25 cellular contexts compared by ENCODE assay signal in the genomic region with DNA sequence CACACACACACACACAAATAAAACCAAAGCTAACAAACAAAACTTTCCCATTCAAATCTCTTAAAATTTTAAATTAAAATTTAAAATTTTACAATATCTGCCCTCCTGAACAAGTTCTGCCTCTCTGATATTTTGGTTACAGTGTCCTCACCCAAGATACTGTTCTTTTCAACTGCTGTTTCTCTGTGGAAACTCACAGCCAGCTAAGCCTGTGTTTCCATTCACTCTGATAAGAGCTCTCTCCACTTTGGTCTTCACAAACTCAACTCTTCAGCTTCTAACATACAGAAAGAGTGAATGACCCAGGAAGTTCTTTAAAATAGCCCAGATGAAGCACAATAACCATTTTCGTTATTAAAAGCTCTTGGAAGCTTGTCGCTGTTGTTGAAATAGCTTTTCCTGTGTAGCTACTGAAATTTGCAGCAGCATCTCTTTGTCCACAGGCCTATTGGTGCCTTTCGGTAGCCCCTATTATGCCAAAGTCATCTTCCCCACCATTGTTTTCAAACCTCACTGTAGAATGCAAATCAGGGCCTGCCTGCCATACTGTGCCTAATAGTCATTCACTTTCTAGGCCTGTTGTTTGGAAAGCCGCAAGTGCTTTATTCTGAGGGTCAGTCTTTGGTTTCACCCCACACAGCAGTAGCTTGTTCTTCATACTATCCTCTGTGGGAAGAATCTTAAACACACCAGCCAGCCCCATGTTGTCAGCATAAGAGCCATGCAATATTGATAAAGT.
"Had no signal": no experiment of that assay in that cellular context is flagged by ENCODE, and none has a peak within 500 bp of the region (broad histone marks: within the 10 kb centered on the region; RNA-seq: fewer than 3 reads in every experiment).

No MANE protein-coding gene starts in this region.

- DNase-seq: heart right ventricle; islet precursor cell; mesendoderm; naive B cell; natural killer cell; ovary; right lobe of liver; stimulated activated CD4-positive, alpha-beta T cell treated with anti-CD3 and anti-CD28 coated beads, Interleukin-1b, Interleukin-23, amount 100 ng/mL, for 48 hours; stimulated activated CD4-positive, alpha-beta T cell treated with anti-CD3 and anti-CD28 coated beads, Interleukin-2, amount 100 ng/mL, for 48 hours; stimulated activated CD4-positive, alpha-beta T cell treated with anti-CD3 and anti-CD28 coated beads, Interleukin-4, amount 100 ng/mL, for 4 hours; stimulated activated CD8-positive, alpha-beta memory T cell treated with anti-CD3 and anti-CD28 coated beads, Interleukin-4, amount 100 ng/mL, for 48 hours; stimulated activated naive CD4-positive, alpha-beta T cell treated with Interleukin-2 at 50 U/mL for 16 hours; stimulated activated naive CD8-positive, alpha-beta T cell treated with anti-CD3 and anti-CD28 coated beads, Interleukin-15, amount 100 ng/mL, for 72 hours; substantia nigra; uterus had no signal

- H3K4me3 Mint-ChIP-seq: mesothelial cell of epicardium; naive B cell; natural killer cell; stimulated activated memory B cell treated with anti-CD40 and anti-IgM and Interleukin-4, amounts not matched to agents 10 μg/mL and 1 μg/mL and 100 μg/mL, for 72 hours; stimulated activated naive CD8-positive, alpha-beta T cell treated with anti-CD3 and anti-CD28 coated beads, Interleukin-15, amount 100 ng/mL, for 72 hours; type B pancreatic cell had no signal

- H3K9me3 Mint-ChIP-seq: stimulated activated memory B cell treated with anti-CD40 and anti-IgM and Interleukin-4, amounts not matched to agents 10 μg/mL and 1 μg/mL and 100 μg/mL, for 72 hours; type B pancreatic cell had no signal

- H3K27me3 Mint-ChIP-seq: progenitor cell of endocrine pancreas, type B pancreatic cell had no signal

- H3K36me3 Mint-ChIP-seq: naive B cell; stimulated activated memory B cell treated with anti-CD40 and anti-IgM and Interleukin-4, amounts not matched to agents 10 μg/mL and 1 μg/mL and 100 μg/mL, for 72 hours; type B pancreatic cell had no signal

- H3K27me3 ChIP-seq: heart right ventricle, ovary, right atrium auricular region, right lobe of liver, tibial nerve, uterus had no signal

- H3K27ac Mint-ChIP-seq: mesothelial cell of epicardium; naive B cell; natural killer cell; progenitor cell of endocrine pancreas; stimulated activated memory B cell treated with anti-CD40 and anti-IgM and Interleukin-4, amounts not matched to agents 10 μg/mL and 1 μg/mL and 100 μg/mL, for 72 hours; stimulated activated naive CD8-positive, alpha-beta T cell treated with anti-CD3 and anti-CD28 coated beads, Interleukin-15, amount 100 ng/mL, for 72 hours; type B pancreatic cell had no signal

- H3K79me2 ChIP-seq: hepatocyte had no signal

- H3K4me1 ChIP-seq: right atrium auricular region, right lobe of liver, tibial nerve, uterus had no signal

- H3K4me3 ChIP-seq: heart right ventricle, hepatocyte, lung, ovary, right atrium auricular region, right lobe of liver, smooth muscle cell, tibial nerve, uterus had no signal

- ATAC-seq: left lobe of liver; natural killer cell; right lobe of liver; stimulated activated memory B cell treated with anti-CD40 and anti-IgM and Interleukin-4, amounts not matched to agents 10 μg/mL and 1 μg/mL and 100 μg/mL, for 72 hours; stimulated activated naive CD8-positive, alpha-beta T cell treated with anti-CD3 and anti-CD28 coated beads, Interleukin-15, amount 100 ng/mL, for 72 hours had no signal

- H2AFZ ChIP-seq: hepatocyte had no signal

- H3K4me2 ChIP-seq: hepatocyte, smooth muscle cell had no signal

- H3K9me3 ChIP-seq: heart right ventricle, ovary, right atrium auricular region, right lobe of liver, tibial nerve, uterus had no signal

- H3K36me3 ChIP-seq: heart right ventricle, ovary, right atrium auricular region, right lobe of liver, tibial nerve, uterus had no signal

- H3K27ac ChIP-seq: hepatocyte, ovary, right atrium auricular region, right lobe of liver, tibial nerve, uterus had no signal

- H3K4me1 Mint-ChIP-seq: naive B cell; natural killer cell; stimulated activated memory B cell treated with anti-CD40 and anti-IgM and Interleukin-4, amounts not matched to agents 10 μg/mL and 1 μg/mL and 100 μg/mL, for 72 hours had no signal
